ENCODE assay signal across 8 cellular contexts in the genomic region with DNA sequence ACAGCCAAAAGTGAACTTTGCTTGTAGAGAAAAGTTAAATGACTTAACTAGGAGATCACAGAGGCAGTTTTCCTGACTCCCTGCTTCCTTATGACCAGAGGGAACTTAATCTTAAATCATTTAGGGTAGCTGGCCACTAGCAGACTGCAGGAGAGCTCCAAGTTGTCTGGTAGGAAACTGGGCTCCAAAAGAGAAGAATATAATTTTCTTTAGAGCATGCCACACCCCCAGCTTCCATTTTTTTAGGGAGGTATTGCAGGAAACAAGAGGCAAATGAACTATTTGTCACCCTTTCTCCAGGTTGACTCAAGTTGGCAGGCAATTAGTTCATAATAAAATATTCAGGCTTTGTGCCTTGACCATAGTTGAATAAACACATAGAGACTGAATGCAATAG. TPM values are rescaled to one million over a fixed set of nuclear protein-coding genes. Genes with fewer than 3 reads are reported as not detected.
DNase-seq lines count a peak whose midpoint lies in the region; ATAC-seq and TF ChIP-seq lines count a peak whose summit lies in the region.

No MANE protein-coding gene starts in this region.

- no peak overlapping the region for H2BK12ac ChIP-seq in trophoblast cell (ENCODE audit: low read length)

- peak overlapping the region; percentile 90 for H3K9ac ChIP-seq in trophoblast cell (ENCODE audit: low read length)

- H2AFZ ChIP-seq in trophoblast cell (ENCODE audit: insufficient read depth, low read length, poor library complexity) = no peak overlapping the region

- H3K27ac ChIP-seq in DOHH2 (ENCODE audit: low read depth, low read length) (no peak overlapping the region), Panc1 (ENCODE audit: low read length) (peak overlapping the region; percentile 99), esophagus muscularis mucosa (replicated peaks in 1 of 4) (peak overlapping the region; percentile 75 to 87 (median 84)), trophoblast cell (ENCODE audit: low read depth, low read length) (no peak overlapping the region)

- H3K4me3 ChIP-seq in DOHH2 (ENCODE audit: low read length) = peak overlapping the region; percentile 89
- H3K4me3 ChIP-seq in Panc1 (ENCODE audit: low read depth in 2 of 2, low read length in 2 of 2) = peak overlapping the region; percentile 69 to 89
- H3K4me3 ChIP-seq in esophagus muscularis mucosa = peak overlapping the region; percentile 63 to 73 (median 70)
- H3K4me3 ChIP-seq in trophoblast cell (ENCODE audit: low read depth, low read length) = no peak overlapping the region

- no peak for TF ChIP-seq EP300 in esophagus muscularis mucosa (IDR thresholded peaks at IDR 0.05)

- no peak for ATAC-seq in Panc1
- no peak for ATAC-seq in HG03571 (IDR thresholded peaks at IDR 0.05; ENCODE audit: unreplicated experiment)

- peak overlapping the region; percentile 83 for H3K4me2 ChIP-seq in DOHH2 (ENCODE audit: low read length)
- H3K4me2 ChIP-seq in trophoblast cell (ENCODE audit: low read length) = peak overlapping the region; percentile 65

- peaks cover 74% of the 10 kb centered on the region for H3K79me2 ChIP-seq in DOHH2 (ENCODE audit: control insufficient read depth, low read length)
- H3K79me2 ChIP-seq in trophoblast cell (ENCODE audit: control insufficient read depth, insufficient read depth, low read length, poor library complexity) = peaks cover 3% of the 10 kb centered on the region

- 0 out of 2 replicates have a peak, but pooled peaks cover 4% of the 10 kb centered on the region for H3F3A ChIP-seq in DOHH2 (ENCODE audit: control insufficient read depth, insufficient read depth)

- no peak overlapping the region for H2BK120ac ChIP-seq in trophoblast cell (ENCODE audit: insufficient read depth, low read length, poor library complexity)

- H3K27me3 ChIP-seq in DOHH2 (ENCODE audit: control insufficient read depth, low read length) = no peaks in the 10 kb centered on the region
- no peaks in the 10 kb centered on the region for H3K27me3 ChIP-seq in Panc1 (ENCODE audit: control insufficient read depth, insufficient read depth, low read length)
- no peaks in the 10 kb centered on the region for H3K27me3 ChIP-seq in esophagus muscularis mucosa
- H3K27me3 ChIP-seq in trophoblast cell (ENCODE audit: insufficient read depth, low read length) = no peaks in the 10 kb centered on the region

- CTCF ChIA-PET in Panc1 (lab: Charles Lee) = no interaction called here

- intact Hi-C loops in Panc1 (cut with micrococcal nuclease; ENCODE audit: unreplicated experiment) = no loop called here
- intact Hi-C loops in esophagus muscularis mucosa (cut with DNase I) = no loop called here

- no peak overlapping the region for H3K18ac ChIP-seq in trophoblast cell (ENCODE audit: low read length)

- no TSS peak for BruUV-seq in Panc1 (replicated peaks; lab: Mats Ljungman, UMichigan)

- H3K9me3 ChIP-seq in DOHH2 (ENCODE audit: control insufficient read depth, insufficient read depth, low read length) (no peaks in the 10 kb centered on the region), Panc1 (ENCODE audit: control insufficient read depth, insufficient read depth, low read depth, low read length) (no peaks in the 10 kb centered on the region), esophagus muscularis mucosa (no peaks in the 10 kb centered on the region), trophoblast cell (ENCODE audit: insufficient read depth, low read depth, low read length) (no peaks in the 10 kb centered on the region)

- H2AK5ac ChIP-seq in trophoblast cell (ENCODE audit: low read length) = no peak overlapping the region

- H3K4me1 ChIP-seq in DOHH2 (ENCODE audit: control insufficient read depth, low read length) = peaks cover 32% of the 10 kb centered on the region
- peaks cover 20% of the 10 kb centered on the region for H3K4me1 ChIP-seq in Panc1 (ENCODE audit: control insufficient read depth, insufficient read depth, low read length)
- peaks cover 33 to 45% (median 43%) of the 10 kb centered on the region in 4 donors for H3K4me1 ChIP-seq in esophagus muscularis mucosa
- H3K4me1 ChIP-seq in trophoblast cell (ENCODE audit: control insufficient read depth in 1 of 2, insufficient read depth in 2 of 2, low read length in 2 of 2) = no peaks in the 10 kb centered on the region

- H3K14ac ChIP-seq in trophoblast cell (ENCODE audit: low read length) = no peak overlapping the region

- H3K36me3 ChIP-seq in DOHH2 (ENCODE audit: control insufficient read depth, low read length) (peaks cover 29% of the 10 kb centered on the region), Panc1 (ENCODE audit: control insufficient read depth, insufficient read depth, low read length) (peaks cover 9% of the 10 kb centered on the region), esophagus muscularis mucosa (peaks cover 0 to 15% (median 8%) of the 10 kb centered on the region in 4 donors), trophoblast cell (ENCODE audit: control insufficient read depth in 1 of 2, insufficient read depth in 2 of 2, low read length in 2 of 2) (peaks cover 0 to 2% of the 10 kb centered on the region in 2 experiments)

- H3K4ac ChIP-seq in trophoblast cell (ENCODE audit: low read depth, low read length) = no peak overlapping the region

- TF ChIP-seq CTCF in DOHH2 (IDR thresholded peaks at IDR 0.05; ENCODE audit: low read depth, low read length, poor library complexity, severe bottlenecking) = no peak
- TF ChIP-seq CTCF in Panc1 (IDR thresholded peaks at IDR 0.05) = no peak
- no peak for TF ChIP-seq CTCF in esophagus muscularis mucosa (IDR thresholded peaks at IDR 0.05)

- H2BK5ac ChIP-seq in trophoblast cell (ENCODE audit: low read depth, low read length, poor library complexity) = no peak overlapping the region

- TF ChIP-seq POLR2A in esophagus muscularis mucosa (IDR thresholded peaks at IDR 0.05; ENCODE audit: low read depth) = no peak

- H4K8ac ChIP-seq in trophoblast cell (ENCODE audit: low read depth, low read length) = no peak overlapping the region

- H3K9me2 ChIP-seq in DOHH2 (replicated peaks; ENCODE audit: control insufficient read depth, low read length) = no peaks in the 10 kb centered on the region

- DNase-seq in Panc1 (ENCODE audit: low read depth, low spot score) (no peak), esophagus muscularis mucosa (ENCODE audit: extremely low spot score) (no peak), trophoblast cell (peak in 1 of 2 donors; percentile 10), DMS 273 treated with DMSO at 0.1 percent for 48 hours (lab: John Stamatoyannopoulos, UW) (no peak), NCI-H226 (no peak), SW 1271 (lab: John Stamatoyannopoulos, UW) (no peak)

- POLR2A ChIA-PET in Panc1 (lab: Charles Lee) = no interaction called here

- H4K12ac ChIP-seq in trophoblast cell (ENCODE audit: low read depth, low read length) = no peak overlapping the region

- H3K23ac ChIP-seq in trophoblast cell (ENCODE audit: low read length) = no peak overlapping the region

- in situ Hi-C loops in Panc1 (cut with HindIII; ENCODE audit: low pct_unique_long_range_greater_than_20kb, low sequenced_read_pairs) = loop anchor here (25.0 kb wide), 1 partner anchor 399 kb away; the partner anchor contains the start of gene BDNF

- peaks cover 2% of the 10 kb centered on the region for H3K79me1 ChIP-seq in trophoblast cell (ENCODE audit: low read length)

- no peak overlapping the region for H4K91ac ChIP-seq in trophoblast cell (ENCODE audit: low read depth, low read length)

- H4K20me1 ChIP-seq in DOHH2 (ENCODE audit: control insufficient read depth, insufficient read depth, low read depth, low read length) = no peaks in the 10 kb centered on the region

RNA-seq across cellular contexts. Expression of gene METTL15, which starts 2.6 kb away (rescaled TPM):
- total RNA-seq in Panc1 (2021; ENCODE audit: unreplicated experiment) = 11.4 TPM
- polyA plus RNA-seq in Panc1 (2012; ENCODE audit: insufficient read length) = 4.5 TPM
- 1 to 10 TPM; 7.5 to 10.0 (median 8.5) TPM for total RNA-seq in esophagus muscularis mucosa
- 5.1 and 6.1 TPM in 2 replicates for polyA plus RNA-seq in trophoblast cell (2013)

RNA-seq across cellular contexts. Expression of gene KIF18A, which starts 2.9 kb away (rescaled TPM):
- total RNA-seq in Panc1 (2021; ENCODE audit: unreplicated experiment) (20.8 TPM), esophagus muscularis mucosa (under 1 TPM in 3 of 4 donors, not detected in 1; 0.23 to 0.52 (median 0.33) TPM)
- 3.1 TPM for polyA plus RNA-seq in Panc1 (2012; ENCODE audit: insufficient read length)
- 8.5 and 9.5 TPM in 2 replicates for polyA plus RNA-seq in trophoblast cell (2013)

Comparison
In these comparisons a context has a peak if more than half of its experiments do, and no peak if none do; other contexts are left out.
1. H3K27ac ChIP-seq: peak in Panc1 (single experiment) and esophagus muscularis mucosa (4 of 4); none in DOHH2 (single experiment) and trophoblast cell (single experiment).
2. RNA of gene KIF18A, which starts 2.9 kb away (total RNA-seq): 20.8 TPM in Panc1 (single experiment); 0.23 to 0.52 TPM in esophagus muscularis mucosa; every median in the first group is over 10 times any median in the second.